ENCODE assay signal across 13 cellular contexts in the genomic region with DNA sequence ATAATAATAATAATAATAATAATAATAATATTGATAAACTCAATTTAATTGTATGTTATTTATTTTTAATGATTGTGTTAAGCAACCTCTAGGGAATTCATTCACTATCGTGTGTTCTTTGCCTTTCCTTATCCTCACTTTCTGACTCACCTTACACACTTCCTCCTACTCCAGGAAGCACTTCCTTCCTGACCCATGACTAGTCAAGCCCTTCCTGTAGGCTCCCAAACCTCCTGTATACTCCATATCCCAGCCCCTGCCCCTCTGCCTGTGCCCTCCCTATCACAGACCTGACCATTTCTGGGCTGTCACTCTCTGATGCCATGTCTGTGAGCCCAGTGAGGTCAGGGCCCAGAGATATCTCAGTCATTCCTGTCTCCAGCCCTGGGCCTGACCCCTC. TPM values are rescaled to one million over a fixed set of nuclear protein-coding genes. Genes with fewer than 3 reads are reported as not detected.
A peak's percentile ranks its signal among the peaks of the same experiment; 100 is the strongest.
DNase-seq lines count a peak whose midpoint lies in the region; ATAC-seq, FAIRE-seq and TF ChIP-seq lines count a peak whose summit lies in the region.
"Had no signal": no experiment of that assay in that cellular context is flagged by ENCODE, and none has a peak within 500 bp of the region (broad histone marks: within the 10 kb centered on the region; RNA-seq: fewer than 3 reads in every experiment).

No MANE protein-coding gene starts in this region.

- H3K27me3 ChIP-seq in DOHH2 (ENCODE audit: control insufficient read depth, low read length) (no peaks in the 10 kb centered on the region), mesendoderm (ENCODE audit: insufficient read depth, low read length, poor library complexity) (no peaks in the 10 kb centered on the region)
- H3K27me3 ChIP-seq: neural progenitor cell had no signal

- H3K4me2 ChIP-seq in DOHH2 (ENCODE audit: low read length) (peak overlapping the region; percentile 30), mesendoderm (ENCODE audit: low read length) (no peak overlapping the region)
- H3K4me2 ChIP-seq: neural progenitor cell had no signal

- H3F3A ChIP-seq in DOHH2 (ENCODE audit: control insufficient read depth, insufficient read depth) = no peaks in the 10 kb centered on the region

- no peaks in the 10 kb centered on the region for H3K4me1 Mint-ChIP-seq in WTC11

- H3K4me3 Mint-ChIP-seq in WTC11 = no peak overlapping the region
- H3K4me3 Mint-ChIP-seq: neural progenitor cell had no signal

- H3K36me3 Mint-ChIP-seq in WTC11 = no peaks in the 10 kb centered on the region
- H3K36me3 Mint-ChIP-seq: neural progenitor cell had no signal

- H3K4me1 ChIP-seq in DOHH2 (ENCODE audit: control insufficient read depth, low read length) = peaks cover 15% of the 10 kb centered on the region
- peaks cover 0 to 2% of the 10 kb centered on the region in 2 donors for H3K4me1 ChIP-seq in kidney (ENCODE audit: control insufficient read depth in 1 of 2, insufficient read depth in 1 of 2, low read depth in 1 of 2, low read length in 2 of 2)
- H3K4me1 ChIP-seq in mesendoderm (ENCODE audit: control insufficient read depth, low read depth, low read length) = no peaks in the 10 kb centered on the region

- no peak overlapping the region for H2BK120ac ChIP-seq in mesendoderm (ENCODE audit: low read depth, low read length)

- no peak for TF ChIP-seq CTCF in DOHH2 (IDR thresholded peaks at IDR 0.05; ENCODE audit: low read depth, low read length, poor library complexity, severe bottlenecking)
- TF ChIP-seq CTCF in WTC11 (IDR thresholded peaks at IDR 0.05) = no peak
- no peak for TF ChIP-seq CTCF in kidney (IDR thresholded peaks at IDR 0.05; ENCODE audit: borderline replicate concordance, extremely low read depth, insufficient read depth)

- H3K23ac ChIP-seq in mesendoderm (ENCODE audit: low read length) = no peak overlapping the region

- peaks cover 8% of the 10 kb centered on the region for H3K9me3 Mint-ChIP-seq in WTC11
- H3K9me3 Mint-ChIP-seq: neural progenitor cell had no signal

- H4K8ac ChIP-seq in mesendoderm (ENCODE audit: low read depth, low read length) = no peak overlapping the region

- DNase-seq in AG08396 (ENCODE audit: low spot score) (peak; percentile 16), WTC11 (ENCODE audit: low spot score) (no peak), kidney (peak; percentile 29), amniotic stem cell (lab: John Stamatoyannopoulos, UW) (no peak), epidermal melanocyte (ENCODE audit: insufficient read length, low spot score) (no peak), mesendoderm (no peak), HUDEP-2 (lab: John Stamatoyannopoulos, UW; ENCODE audit: unreplicated experiment in 76 of 76) (no peak)
- DNase-seq: activated CD8-positive, alpha-beta memory T cell treated with anti-CD3 and anti-CD28 coated beads, Interleukin-2, amount 50 U/mL, for 48 hours; KBM-7; NCI-H524 had no signal

- no peak overlapping the region for H2BK15ac ChIP-seq in mesendoderm (replicated peaks; ENCODE audit: low read depth)

- H2AK5ac ChIP-seq in mesendoderm (ENCODE audit: low read length) = no peak overlapping the region

- POLR2A ChIA-PET in WTC11 (lab: Charles Lee) = no interaction called here

- CTCF ChIA-PET in WTC11 (lab: Charles Lee) = interaction anchor here (1.2 kb wide), 1 partner anchor 125 kb away, joined by 4 read pairs; the partner anchor contains the start of genes MRPS12 and SARS2

- H3K79me2 ChIP-seq in DOHH2 (ENCODE audit: control insufficient read depth, low read length) (no peaks in the 10 kb centered on the region), mesendoderm (ENCODE audit: control insufficient read depth, insufficient read depth, low read length) (no peaks in the 10 kb centered on the region)

- H3K27ac ChIP-seq in DOHH2 (ENCODE audit: low read depth, low read length) (no peak overlapping the region), kidney (ENCODE audit: low read depth in 2 of 2, low read length in 2 of 2) (no peak overlapping the region), mesendoderm (ENCODE audit: low read depth, low read length) (no peak overlapping the region)
- H3K27ac ChIP-seq: neural progenitor cell had no signal

- no peak overlapping the region for H3K27ac Mint-ChIP-seq in WTC11

- no peaks in the 10 kb centered on the region for H3K9me2 ChIP-seq in DOHH2 (replicated peaks; ENCODE audit: control insufficient read depth, low read length)

- no peak overlapping the region for H3K18ac ChIP-seq in mesendoderm (ENCODE audit: low read length)

- H3K27me3 Mint-ChIP-seq in WTC11 (ENCODE audit: low read depth) = peaks cover 9% of the 10 kb centered on the region

- no peak overlapping the region for H2BK5ac ChIP-seq in mesendoderm (ENCODE audit: low read length)

- H3K36me3 ChIP-seq in DOHH2 (ENCODE audit: control insufficient read depth, low read length) (no peaks in the 10 kb centered on the region), kidney (ENCODE audit: control insufficient read depth in 1 of 2, insufficient read depth in 2 of 2, low read length in 2 of 2) (no peaks in the 10 kb centered on the region), mesendoderm (ENCODE audit: control insufficient read depth, insufficient read depth, low read length) (no peaks in the 10 kb centered on the region)
- H3K36me3 ChIP-seq: neural progenitor cell had no signal

- H3K9ac ChIP-seq in kidney (ENCODE audit: low read length in 2 of 2) = no peak overlapping the region
- H3K9ac ChIP-seq in mesendoderm (ENCODE audit: low read length) = no peak overlapping the region
- H3K9ac ChIP-seq: neural progenitor cell had no signal

- no CpG with 5 or more reads among the region's 1 CpG for WGBS in mesendoderm (ENCODE audit: extremely low coverage, insufficient coverage, low lambda C conversion rate)

- no peak overlapping the region for H4K5ac ChIP-seq in mesendoderm (ENCODE audit: low read length)

- FAIRE-seq in kidney (lab: Jason Lieb, UNC) = no peak

- intact Hi-C loops in kidney (cut with DNase I) = loop anchor here (10.0 kb wide), 1 partner anchor 50 kb away; no protein-coding TSS in a partner anchor

- H3K4me3 ChIP-seq in DOHH2 (ENCODE audit: low read length) (peak overlapping the region; percentile 15; the same call in 1 of the 2 replicates), kidney (ENCODE audit: low read length in 2 of 2) (no peak overlapping the region), mesendoderm (ENCODE audit: low read length) (no peak overlapping the region)
- H3K4me3 ChIP-seq: neural progenitor cell, skin epidermis had no signal

- no peak overlapping the region for H3K56ac ChIP-seq in mesendoderm (ENCODE audit: low read length)

- H3K79me1 ChIP-seq in mesendoderm (ENCODE audit: low read length) = no peaks in the 10 kb centered on the region

- no peak overlapping the region for H3K4ac ChIP-seq in mesendoderm (ENCODE audit: low read depth, low read length)

- ATAC-seq in WTC11 = no peak

- H4K20me1 ChIP-seq in DOHH2 (ENCODE audit: control insufficient read depth, insufficient read depth, low read depth, low read length) = no peaks in the 10 kb centered on the region

- no peaks in the 10 kb centered on the region for H3K9me3 ChIP-seq in DOHH2 (ENCODE audit: control insufficient read depth, insufficient read depth, low read length)
- H3K9me3 ChIP-seq in kidney (ENCODE audit: control insufficient read depth in 1 of 2, low read length in 2 of 2) = no peaks in the 10 kb centered on the region

TF ChIP-seq in WTC11, 78 proteins besides CTCF, POLR2A, EP300 and RAD21:
- TF ChIP-seq RELA (CRISPR knock-in tag; IDR thresholded peaks at IDR 0.05; ENCODE audit: borderline replicate concordance) (no peak), ZNF138 (CRISPR knock-in tag; conservative IDR thresholded peaks at IDR 0.05) (no peak), HMGA2 (CRISPR knock-in tag; IDR thresholded peaks at IDR 0.05) (peak; percentile 78; the same call in 1 of the 2 replicates)

RNA-seq across cellular contexts. Expression of gene LGALS4, which starts 7.6 kb away (rescaled TPM):
- total RNA-seq in WTC11 (2021) (1.1 to 1.5 TPM (median 1.4 TPM) in 3 replicates), kidney (12.2 TPM)
- polyA plus RNA-seq in kidney (ENCODE audit: insufficient read depth, low read depth, low replicate concordance) = 1.2 TPM
- 0.13 TPM for polyA plus RNA-seq in mesendoderm (2013, experiment 1 of 2)
- polyA plus RNA-seq in mesendoderm (2013, experiment 2 of 2) = 0.10 TPM

RNA-seq across cellular contexts. Expression of gene LGALS7B, which starts 16.2 kb away (rescaled TPM):
- 1.2 to 3.7 TPM (median 2.7 TPM) in 3 replicates for total RNA-seq in WTC11 (2021)
- total RNA-seq in kidney = not detected
- polyA plus RNA-seq in kidney (ENCODE audit: insufficient read depth, low read depth, low replicate concordance) = 3.7 TPM
- 0.87 TPM for polyA plus RNA-seq in mesendoderm (2013, experiment 1 of 2)
- 0.38 TPM for polyA plus RNA-seq in mesendoderm (2013, experiment 2 of 2)

RNA-seq across cellular contexts. Expression of gene ECH1, which starts 26.4 kb away (rescaled TPM):
- 139 to 162 TPM (median 161 TPM) in 3 replicates for total RNA-seq in WTC11 (2021)
- 167 TPM for total RNA-seq in kidney
- polyA plus RNA-seq in kidney (ENCODE audit: insufficient read depth, low read depth, low replicate concordance) = 534 TPM
- polyA plus RNA-seq in mesendoderm (2013, experiment 1 of 2) = 147 TPM
- polyA plus RNA-seq in mesendoderm (2013, experiment 2 of 2) = 149 TPM

RNA-seq across cellular contexts. Expression of gene LGALS7, which starts 31.9 kb away (rescaled TPM):
- total RNA-seq in WTC11 (2021) (2.3 TPM in 1 of 3 replicates, not detected in the others), kidney (1.3 TPM)
- polyA plus RNA-seq in kidney (ENCODE audit: insufficient read depth, low read depth, low replicate concordance) = not detected
- not detected for polyA plus RNA-seq in mesendoderm (2013, experiment 1 of 2)
- not detected for polyA plus RNA-seq in mesendoderm (2013, experiment 2 of 2)

RNA-seq across cellular contexts. Expression of gene HNRNPL, which starts 44.6 kb away (rescaled TPM):
- 680 to 779 TPM (median 683 TPM) in 3 replicates for total RNA-seq in WTC11 (2021)
- total RNA-seq in kidney = 278 TPM
- polyA plus RNA-seq in kidney (ENCODE audit: insufficient read depth, low read depth, low replicate concordance) = 168 TPM
- 460 TPM for polyA plus RNA-seq in mesendoderm (2013, experiment 1 of 2)
- polyA plus RNA-seq in mesendoderm (2013, experiment 2 of 2) = 455 TPM

Comparison
In these comparisons a context has a peak if more than half of its experiments do, and no peak if none do; other contexts are left out.
1. DNase-seq: peak in AG08396 (single experiment) and kidney (single experiment); none in WTC11 (single experiment), amniotic stem cell (single experiment), epidermal melanocyte (single experiment), mesendoderm (single experiment) and HUDEP-2 (0 of 76).